Comparison of ENCODE assay signal across 1 cellular context in the genomic region with DNA sequence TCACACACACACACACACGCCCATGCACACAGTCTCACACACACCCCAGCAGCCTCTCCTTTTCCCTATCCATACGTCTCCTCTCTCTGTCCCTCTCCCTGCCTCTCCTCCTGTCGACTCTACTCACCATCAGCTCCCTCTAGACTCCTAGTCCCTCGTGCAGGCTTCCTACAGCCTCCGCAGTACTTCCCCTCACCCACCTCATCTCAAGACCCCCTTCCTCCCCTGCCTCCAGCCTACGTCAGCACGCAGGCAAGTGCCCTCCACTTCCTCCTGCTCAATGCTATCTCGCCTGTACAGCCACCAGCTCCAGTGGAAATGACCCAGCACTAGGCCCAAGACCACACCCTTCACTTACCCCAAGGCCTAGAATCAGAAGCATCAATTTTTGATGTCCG.
A peak's percentile ranks its signal among the peaks of the same experiment; 100 is the strongest.
TF ChIP-seq lines count a peak whose summit lies in the region.

No MANE protein-coding gene starts in this region.

TF ChIP-seq in K562, 482 proteins besides CTCF, POLR2A, EP300 and RAD21 (continues in another document):
- TF ChIP-seq CREB1 (IDR thresholded peaks at IDR 0.05) (peak; percentile 61; the same call in 1 of the 2 replicates), CREB1 (CRISPR knock-in tag; IDR thresholded peaks at IDR 0.05) (no peak; the same call in 1 of the 2 replicates), DPF2 (IDR thresholded peaks at IDR 0.05) (peak; percentile 94), ZNF133 (CRISPR knock-in tag; IDR thresholded peaks at IDR 0.05) (no peak), SP1 (CRISPR knock-in tag; IDR thresholded peaks at IDR 0.05) (peak; percentile 29; the same call in 1 of the 2 replicates), ZNF316 (IDR thresholded peaks at IDR 0.05) (peak; percentile 62), HDAC6 (IDR thresholded peaks at IDR 0.05; ENCODE audit: low read depth, low read length) (no peak), BRD4 (IDR thresholded peaks at IDR 0.05) (no peak), ZFX (CRISPR knock-in tag; IDR thresholded peaks at IDR 0.05) (peak; percentile 31), TBP (optimal IDR thresholded peaks at IDR 0.05; ENCODE audit: low read depth, low read length) (no peak), ZNF408 (CRISPR knock-in tag; IDR thresholded peaks at IDR 0.05; ENCODE audit: low read depth) (no peak), SPI1 (IDR thresholded peaks at IDR 0.05; ENCODE audit: borderline replicate concordance, low read depth, low read length) (peak; percentile 92), BCOR (IDR thresholded peaks at IDR 0.05) (no peak; the same call in 1 of the 2 replicates), NFE2L1 (tag; IDR thresholded peaks at IDR 0.05; ENCODE audit: borderline replicate concordance, low read depth) (no peak), TCF7 (IDR thresholded peaks at IDR 0.05; ENCODE audit: borderline replicate concordance) (no peak), EP400 (IDR thresholded peaks at IDR 0.05) (peak; percentile 36), ZNF583 (CRISPR knock-in tag; IDR thresholded peaks at IDR 0.05) (0 out of 2 replicates have a peak, but pooled peaks have one; percentile 44), C11orf30 (IDR thresholded peaks at IDR 0.05; ENCODE audit: low read depth) (peak; percentile 48), ZNF24 (IDR thresholded peaks at IDR 0.05) (no peak), NCOR1 (IDR thresholded peaks at IDR 0.05) (peak; percentile 66), NBN (IDR thresholded peaks at IDR 0.05; ENCODE audit: low read depth) (0 out of 2 replicates have a peak, but pooled peaks have one; percentile 60), ZNF212 (CRISPR knock-in tag; IDR thresholded peaks at IDR 0.05) (no peak), ZNF77 (CRISPR knock-in tag; IDR thresholded peaks at IDR 0.05) (no peak), ATF1 (CRISPR knock-in tag; IDR thresholded peaks at IDR 0.05) (no peak), ATF1 (tag; IDR thresholded peaks at IDR 0.05) (peak; percentile 48; the same call in 1 of the 2 replicates), CHCHD3 (CRISPR knock-in tag; IDR thresholded peaks at IDR 0.05) (no peak), HDAC1 (IDR thresholded peaks at IDR 0.05) (peak in 1 of 2 experiments; percentile 47; a peak in 1 of 4 replicates), LARP7 (IDR thresholded peaks at IDR 0.05) (0 out of 2 replicates have a peak, but pooled peaks have one; percentile 84), SUPT5H (IDR thresholded peaks at IDR 0.05) (peak; percentile 36; the same call in 1 of the 2 replicates), MAFG (tag; conservative IDR thresholded peaks at IDR 0.05) (0 out of 2 replicates have a peak, but pooled peaks have one; percentile 8), ZNF561 (CRISPR knock-in tag; conservative IDR thresholded peaks at IDR 0.05) (no peak)
- TF ChIP-seq, protein P1, sequence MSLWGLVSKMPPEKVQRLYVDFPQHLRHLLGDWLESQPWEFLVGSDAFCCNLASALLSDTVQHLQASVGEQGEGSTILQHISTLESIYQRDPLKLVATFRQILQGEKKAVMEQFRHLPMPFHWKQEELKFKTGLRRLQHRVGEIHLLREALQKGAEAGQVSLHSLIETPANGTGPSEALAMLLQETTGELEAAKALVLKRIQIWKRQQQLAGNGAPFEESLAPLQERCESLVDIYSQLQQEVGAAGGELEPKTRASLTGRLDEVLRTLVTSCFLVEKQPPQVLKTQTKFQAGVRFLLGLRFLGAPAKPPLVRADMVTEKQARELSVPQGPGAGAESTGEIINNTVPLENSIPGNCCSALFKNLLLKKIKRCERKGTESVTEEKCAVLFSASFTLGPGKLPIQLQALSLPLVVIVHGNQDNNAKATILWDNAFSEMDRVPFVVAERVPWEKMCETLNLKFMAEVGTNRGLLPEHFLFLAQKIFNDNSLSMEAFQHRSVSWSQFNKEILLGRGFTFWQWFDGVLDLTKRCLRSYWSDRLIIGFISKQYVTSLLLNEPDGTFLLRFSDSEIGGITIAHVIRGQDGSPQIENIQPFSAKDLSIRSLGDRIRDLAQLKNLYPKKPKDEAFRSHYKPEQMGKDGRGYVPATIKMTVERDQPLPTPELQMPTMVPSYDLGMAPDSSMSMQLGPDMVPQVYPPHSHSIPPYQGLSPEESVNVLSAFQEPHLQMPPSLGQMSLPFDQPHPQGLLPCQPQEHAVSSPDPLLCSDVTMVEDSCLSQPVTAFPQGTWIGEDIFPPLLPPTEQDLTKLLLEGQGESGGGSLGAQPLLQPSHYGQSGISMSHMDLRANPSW (CRISPR knock-in tag; IDR thresholded peaks at IDR 0.05), result 0 out of 2 replicates have a peak, but pooled peaks have one; percentile 29
- TF ChIP-seq, protein P2, sequence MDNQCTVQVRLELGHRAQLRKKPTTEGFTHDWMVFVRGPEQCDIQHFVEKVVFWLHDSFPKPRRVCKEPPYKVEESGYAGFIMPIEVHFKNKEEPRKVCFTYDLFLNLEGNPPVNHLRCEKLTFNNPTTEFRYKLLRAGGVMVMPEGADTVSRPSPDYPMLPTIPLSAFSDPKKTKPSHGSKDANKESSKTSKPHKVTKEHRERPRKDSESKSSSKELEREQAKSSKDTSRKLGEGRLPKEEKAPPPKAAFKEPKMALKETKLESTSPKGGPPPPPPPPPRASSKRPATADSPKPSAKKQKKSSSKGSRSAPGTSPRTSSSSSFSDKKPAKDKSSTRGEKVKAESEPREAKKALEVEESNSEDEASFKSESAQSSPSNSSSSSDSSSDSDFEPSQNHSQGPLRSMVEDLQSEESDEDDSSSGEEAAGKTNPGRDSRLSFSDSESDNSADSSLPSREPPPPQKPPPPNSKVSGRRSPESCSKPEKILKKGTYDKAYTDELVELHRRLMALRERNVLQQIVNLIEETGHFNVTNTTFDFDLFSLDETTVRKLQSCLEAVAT (IDR thresholded peaks at IDR 0.05), result peak in 1 of 2 experiments; percentile 52; a peak in 1 of 4 replicates
- TF ChIP-seq, protein P3, sequence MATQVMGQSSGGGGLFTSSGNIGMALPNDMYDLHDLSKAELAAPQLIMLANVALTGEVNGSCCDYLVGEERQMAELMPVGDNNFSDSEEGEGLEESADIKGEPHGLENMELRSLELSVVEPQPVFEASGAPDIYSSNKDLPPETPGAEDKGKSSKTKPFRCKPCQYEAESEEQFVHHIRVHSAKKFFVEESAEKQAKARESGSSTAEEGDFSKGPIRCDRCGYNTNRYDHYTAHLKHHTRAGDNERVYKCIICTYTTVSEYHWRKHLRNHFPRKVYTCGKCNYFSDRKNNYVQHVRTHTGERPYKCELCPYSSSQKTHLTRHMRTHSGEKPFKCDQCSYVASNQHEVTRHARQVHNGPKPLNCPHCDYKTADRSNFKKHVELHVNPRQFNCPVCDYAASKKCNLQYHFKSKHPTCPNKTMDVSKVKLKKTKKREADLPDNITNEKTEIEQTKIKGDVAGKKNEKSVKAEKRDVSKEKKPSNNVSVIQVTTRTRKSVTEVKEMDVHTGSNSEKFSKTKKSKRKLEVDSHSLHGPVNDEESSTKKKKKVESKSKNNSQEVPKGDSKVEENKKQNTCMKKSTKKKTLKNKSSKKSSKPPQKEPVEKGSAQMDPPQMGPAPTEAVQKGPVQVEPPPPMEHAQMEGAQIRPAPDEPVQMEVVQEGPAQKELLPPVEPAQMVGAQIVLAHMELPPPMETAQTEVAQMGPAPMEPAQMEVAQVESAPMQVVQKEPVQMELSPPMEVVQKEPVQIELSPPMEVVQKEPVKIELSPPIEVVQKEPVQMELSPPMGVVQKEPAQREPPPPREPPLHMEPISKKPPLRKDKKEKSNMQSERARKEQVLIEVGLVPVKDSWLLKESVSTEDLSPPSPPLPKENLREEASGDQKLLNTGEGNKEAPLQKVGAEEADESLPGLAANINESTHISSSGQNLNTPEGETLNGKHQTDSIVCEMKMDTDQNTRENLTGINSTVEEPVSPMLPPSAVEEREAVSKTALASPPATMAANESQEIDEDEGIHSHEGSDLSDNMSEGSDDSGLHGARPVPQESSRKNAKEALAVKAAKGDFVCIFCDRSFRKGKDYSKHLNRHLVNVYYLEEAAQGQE (CRISPR knock-in tag; IDR thresholded peaks at IDR 0.05; ENCODE audit: low read depth), result no peak
- TF ChIP-seq, protein P4, sequence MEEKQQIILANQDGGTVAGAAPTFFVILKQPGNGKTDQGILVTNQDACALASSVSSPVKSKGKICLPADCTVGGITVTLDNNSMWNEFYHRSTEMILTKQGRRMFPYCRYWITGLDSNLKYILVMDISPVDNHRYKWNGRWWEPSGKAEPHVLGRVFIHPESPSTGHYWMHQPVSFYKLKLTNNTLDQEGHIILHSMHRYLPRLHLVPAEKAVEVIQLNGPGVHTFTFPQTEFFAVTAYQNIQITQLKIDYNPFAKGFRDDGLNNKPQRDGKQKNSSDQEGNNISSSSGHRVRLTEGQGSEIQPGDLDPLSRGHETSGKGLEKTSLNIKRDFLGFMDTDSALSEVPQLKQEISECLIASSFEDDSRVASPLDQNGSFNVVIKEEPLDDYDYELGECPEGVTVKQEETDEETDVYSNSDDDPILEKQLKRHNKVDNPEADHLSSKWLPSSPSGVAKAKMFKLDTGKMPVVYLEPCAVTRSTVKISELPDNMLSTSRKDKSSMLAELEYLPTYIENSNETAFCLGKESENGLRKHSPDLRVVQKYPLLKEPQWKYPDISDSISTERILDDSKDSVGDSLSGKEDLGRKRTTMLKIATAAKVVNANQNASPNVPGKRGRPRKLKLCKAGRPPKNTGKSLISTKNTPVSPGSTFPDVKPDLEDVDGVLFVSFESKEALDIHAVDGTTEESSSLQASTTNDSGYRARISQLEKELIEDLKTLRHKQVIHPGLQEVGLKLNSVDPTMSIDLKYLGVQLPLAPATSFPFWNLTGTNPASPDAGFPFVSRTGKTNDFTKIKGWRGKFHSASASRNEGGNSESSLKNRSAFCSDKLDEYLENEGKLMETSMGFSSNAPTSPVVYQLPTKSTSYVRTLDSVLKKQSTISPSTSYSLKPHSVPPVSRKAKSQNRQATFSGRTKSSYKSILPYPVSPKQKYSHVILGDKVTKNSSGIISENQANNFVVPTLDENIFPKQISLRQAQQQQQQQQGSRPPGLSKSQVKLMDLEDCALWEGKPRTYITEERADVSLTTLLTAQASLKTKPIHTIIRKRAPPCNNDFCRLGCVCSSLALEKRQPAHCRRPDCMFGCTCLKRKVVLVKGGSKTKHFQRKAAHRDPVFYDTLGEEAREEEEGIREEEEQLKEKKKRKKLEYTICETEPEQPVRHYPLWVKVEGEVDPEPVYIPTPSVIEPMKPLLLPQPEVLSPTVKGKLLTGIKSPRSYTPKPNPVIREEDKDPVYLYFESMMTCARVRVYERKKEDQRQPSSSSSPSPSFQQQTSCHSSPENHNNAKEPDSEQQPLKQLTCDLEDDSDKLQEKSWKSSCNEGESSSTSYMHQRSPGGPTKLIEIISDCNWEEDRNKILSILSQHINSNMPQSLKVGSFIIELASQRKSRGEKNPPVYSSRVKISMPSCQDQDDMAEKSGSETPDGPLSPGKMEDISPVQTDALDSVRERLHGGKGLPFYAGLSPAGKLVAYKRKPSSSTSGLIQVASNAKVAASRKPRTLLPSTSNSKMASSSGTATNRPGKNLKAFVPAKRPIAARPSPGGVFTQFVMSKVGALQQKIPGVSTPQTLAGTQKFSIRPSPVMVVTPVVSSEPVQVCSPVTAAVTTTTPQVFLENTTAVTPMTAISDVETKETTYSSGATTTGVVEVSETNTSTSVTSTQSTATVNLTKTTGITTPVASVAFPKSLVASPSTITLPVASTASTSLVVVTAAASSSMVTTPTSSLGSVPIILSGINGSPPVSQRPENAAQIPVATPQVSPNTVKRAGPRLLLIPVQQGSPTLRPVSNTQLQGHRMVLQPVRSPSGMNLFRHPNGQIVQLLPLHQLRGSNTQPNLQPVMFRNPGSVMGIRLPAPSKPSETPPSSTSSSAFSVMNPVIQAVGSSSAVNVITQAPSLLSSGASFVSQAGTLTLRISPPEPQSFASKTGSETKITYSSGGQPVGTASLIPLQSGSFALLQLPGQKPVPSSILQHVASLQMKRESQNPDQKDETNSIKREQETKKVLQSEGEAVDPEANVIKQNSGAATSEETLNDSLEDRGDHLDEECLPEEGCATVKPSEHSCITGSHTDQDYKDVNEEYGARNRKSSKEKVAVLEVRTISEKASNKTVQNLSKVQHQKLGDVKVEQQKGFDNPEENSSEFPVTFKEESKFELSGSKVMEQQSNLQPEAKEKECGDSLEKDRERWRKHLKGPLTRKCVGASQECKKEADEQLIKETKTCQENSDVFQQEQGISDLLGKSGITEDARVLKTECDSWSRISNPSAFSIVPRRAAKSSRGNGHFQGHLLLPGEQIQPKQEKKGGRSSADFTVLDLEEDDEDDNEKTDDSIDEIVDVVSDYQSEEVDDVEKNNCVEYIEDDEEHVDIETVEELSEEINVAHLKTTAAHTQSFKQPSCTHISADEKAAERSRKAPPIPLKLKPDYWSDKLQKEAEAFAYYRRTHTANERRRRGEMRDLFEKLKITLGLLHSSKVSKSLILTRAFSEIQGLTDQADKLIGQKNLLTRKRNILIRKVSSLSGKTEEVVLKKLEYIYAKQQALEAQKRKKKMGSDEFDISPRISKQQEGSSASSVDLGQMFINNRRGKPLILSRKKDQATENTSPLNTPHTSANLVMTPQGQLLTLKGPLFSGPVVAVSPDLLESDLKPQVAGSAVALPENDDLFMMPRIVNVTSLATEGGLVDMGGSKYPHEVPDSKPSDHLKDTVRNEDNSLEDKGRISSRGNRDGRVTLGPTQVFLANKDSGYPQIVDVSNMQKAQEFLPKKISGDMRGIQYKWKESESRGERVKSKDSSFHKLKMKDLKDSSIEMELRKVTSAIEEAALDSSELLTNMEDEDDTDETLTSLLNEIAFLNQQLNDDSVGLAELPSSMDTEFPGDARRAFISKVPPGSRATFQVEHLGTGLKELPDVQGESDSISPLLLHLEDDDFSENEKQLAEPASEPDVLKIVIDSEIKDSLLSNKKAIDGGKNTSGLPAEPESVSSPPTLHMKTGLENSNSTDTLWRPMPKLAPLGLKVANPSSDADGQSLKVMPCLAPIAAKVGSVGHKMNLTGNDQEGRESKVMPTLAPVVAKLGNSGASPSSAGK (IDR thresholded peaks at IDR 0.05), result peak; percentile 56; the same call in 1 of the 2 replicates
- TF ChIP-seq, protein P5, sequence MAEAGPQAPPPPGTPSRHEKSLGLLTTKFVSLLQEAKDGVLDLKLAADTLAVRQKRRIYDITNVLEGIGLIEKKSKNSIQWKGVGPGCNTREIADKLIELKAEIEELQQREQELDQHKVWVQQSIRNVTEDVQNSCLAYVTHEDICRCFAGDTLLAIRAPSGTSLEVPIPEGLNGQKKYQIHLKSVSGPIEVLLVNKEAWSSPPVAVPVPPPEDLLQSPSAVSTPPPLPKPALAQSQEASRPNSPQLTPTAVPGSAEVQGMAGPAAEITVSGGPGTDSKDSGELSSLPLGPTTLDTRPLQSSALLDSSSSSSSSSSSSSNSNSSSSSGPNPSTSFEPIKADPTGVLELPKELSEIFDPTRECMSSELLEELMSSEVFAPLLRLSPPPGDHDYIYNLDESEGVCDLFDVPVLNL (CRISPR knock-in tag; IDR thresholded peaks at IDR 0.05; ENCODE audit: low read depth), result no peak
- TF ChIP-seq, protein P6, sequence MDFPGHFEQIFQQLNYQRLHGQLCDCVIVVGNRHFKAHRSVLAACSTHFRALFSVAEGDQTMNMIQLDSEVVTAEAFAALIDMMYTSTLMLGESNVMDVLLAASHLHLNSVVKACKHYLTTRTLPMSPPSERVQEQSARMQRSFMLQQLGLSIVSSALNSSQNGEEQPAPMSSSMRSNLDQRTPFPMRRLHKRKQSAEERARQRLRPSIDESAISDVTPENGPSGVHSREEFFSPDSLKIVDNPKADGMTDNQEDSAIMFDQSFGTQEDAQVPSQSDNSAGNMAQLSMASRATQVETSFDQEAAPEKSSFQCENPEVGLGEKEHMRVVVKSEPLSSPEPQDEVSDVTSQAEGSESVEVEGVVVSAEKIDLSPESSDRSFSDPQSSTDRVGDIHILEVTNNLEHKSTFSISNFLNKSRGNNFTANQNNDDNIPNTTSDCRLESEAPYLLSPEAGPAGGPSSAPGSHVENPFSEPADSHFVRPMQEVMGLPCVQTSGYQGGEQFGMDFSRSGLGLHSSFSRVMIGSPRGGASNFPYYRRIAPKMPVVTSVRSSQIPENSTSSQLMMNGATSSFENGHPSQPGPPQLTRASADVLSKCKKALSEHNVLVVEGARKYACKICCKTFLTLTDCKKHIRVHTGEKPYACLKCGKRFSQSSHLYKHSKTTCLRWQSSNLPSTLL (IDR thresholded peaks at IDR 0.05), result no peak; the same call in 1 of the 2 replicates
